8 cellular contexts compared by ENCODE assay signal in the genomic region with DNA sequence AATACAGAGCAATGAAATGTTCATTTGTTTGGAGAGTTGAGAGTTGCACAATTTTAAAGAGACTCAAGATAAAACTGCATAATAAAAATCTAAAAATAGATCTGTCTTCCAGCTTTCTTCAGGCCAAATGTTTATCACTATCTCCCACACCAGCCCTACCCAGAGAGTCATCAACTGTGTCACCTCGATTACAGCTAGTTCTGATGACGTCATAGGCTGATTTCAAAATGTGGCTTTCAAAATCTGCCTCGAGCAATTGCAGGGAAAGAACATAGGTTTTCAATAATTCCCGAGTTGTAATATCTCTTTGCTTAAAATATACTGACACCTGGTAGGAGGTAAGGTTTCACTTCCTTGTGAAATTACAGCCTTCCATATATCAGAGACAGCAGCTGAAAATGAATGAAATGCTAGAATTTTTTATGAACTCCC.
DNase-seq lines count a peak whose midpoint lies in the region; ATAC-seq and TF ChIP-seq lines count a peak whose summit lies in the region.

No MANE protein-coding gene starts in this region.

- intact Hi-C loops in Right ventricle myocardium superior (cut with DNase I): no loop called here

- H3K4me3 ChIP-seq in skeletal muscle satellite cell (ENCODE audit: low read length): no peak overlapping the region

- peaks cover 21% of the 10 kb centered on the region for H3K4me1 ChIP-seq in skeletal muscle satellite cell (ENCODE audit: control insufficient read depth, insufficient read depth, low read length)

- in situ Hi-C loops in GM13976 (cut with MboI; ENCODE audit: low sequenced_read_pairs, unreplicated experiment): no loop called here

- ATAC-seq in Right ventricle myocardium superior (ENCODE audit: poor library complexity) (peak; percentile 87), GM21723 (IDR thresholded peaks at IDR 0.05; ENCODE audit: unreplicated experiment) (no peak), HG03442 (IDR thresholded peaks at IDR 0.05; ENCODE audit: unreplicated experiment) (no peak)

- no peaks in the 10 kb centered on the region for H3K9me3 ChIP-seq in skeletal muscle satellite cell (replicated peaks; ENCODE audit: low read length)

- peak overlapping the region; percentile 34 for H3K9ac ChIP-seq in skeletal muscle satellite cell (ENCODE audit: low read depth, low read length)

- no peak for TF ChIP-seq CTCF in GM13976 (IDR thresholded peaks at IDR 0.05; ENCODE audit: borderline replicate concordance, control extremely low read depth, extremely low read depth, insufficient read depth, missing control alignments)

- H3K27me3 ChIP-seq in skeletal muscle satellite cell (ENCODE audit: control insufficient read depth, insufficient read depth, low read length): no peaks in the 10 kb centered on the region

- H3K4me2 ChIP-seq in skeletal muscle satellite cell (ENCODE audit: low read length): peak overlapping the region; percentile 52

- H3K36me3 ChIP-seq in skeletal muscle satellite cell (ENCODE audit: insufficient read depth, low read length): no peaks in the 10 kb centered on the region

- DNase-seq in GM13976 (ENCODE audit: low spot score): peak; percentile 66
- DNase-seq in RPMI8226: peak; percentile 75
- DNase-seq in Right ventricle myocardium superior: no peak
- DNase-seq in NCI-H187 treated with DMSO at 0.1 percent for 48 hours (lab: John Stamatoyannopoulos, UW): no peak
- no peak for DNase-seq in DMS153 treated with DMSO at 0.1 percent for 48 hours (lab: John Stamatoyannopoulos, UW; ENCODE audit: unreplicated experiment)

Comparison
In these comparisons a context has a peak if more than half of its experiments do, and no peak if none do; other contexts are left out.
1. DNase-seq: peak in GM13976 (single experiment) and RPMI8226 (single experiment); none in Right ventricle myocardium superior (single experiment), NCI-H187 treated with DMSO at 0.1 percent for 48 hours (single experiment) and DMS153 treated with DMSO at 0.1 percent for 48 hours (single experiment).